Comparison of ENCODE assay signal across 32 cellular contexts in genomic region chrX:42188730-42189129, GRCh38.
"Had no signal": no experiment of that assay in that cellular context is flagged by ENCODE, and none has a peak within 500 bp of the region (broad histone marks: within the 10 kb centered on the region; RNA-seq: fewer than 3 reads in every experiment).

No MANE protein-coding gene starts in this region.

- H3K4me1 Mint-ChIP-seq: activated CD4-positive, alpha-beta T cell treated with anti-CD3 and anti-CD28 coated beads for 36 hours; activated CD4-positive, alpha-beta T cell treated with anti-CD3 and anti-CD28 coated beads, Interleukin-2, amount 10 ng/mL, durations not matched to agents 24 days and 14 days; activated CD8-positive, alpha-beta memory T cell treated with anti-CD3 and anti-CD28 coated beads, Interleukin-2, amount 10 ng/mL, durations not matched to agents 7 days and 5 days; activated naive CD4-positive, alpha-beta T cell treated with anti-CD3 and anti-CD28 coated beads, Interleukin-2, amount 50 U/mL, for 24 hours had no signal

- H3K4me3 ChIP-seq: adrenal gland, esophagus squamous epithelium, gastroesophageal sphincter, heart right ventricle had no signal

- H3K9me3 ChIP-seq: adrenal gland, esophagus squamous epithelium, gastroesophageal sphincter had no signal

- H3K4me1 ChIP-seq: adrenal gland, esophagus squamous epithelium, gastroesophageal sphincter, heart right ventricle had no signal

- H3K4me3 Mint-ChIP-seq: activated CD4-positive, alpha-beta memory T cell treated with anti-CD3 and anti-CD28 coated beads for 36 hours; activated CD4-positive, alpha-beta T cell treated with anti-CD3 and anti-CD28 coated beads for 36 hours; activated CD4-positive, alpha-beta T cell treated with anti-CD3 and anti-CD28 coated beads, Interleukin-2, amount 10 ng/mL, durations not matched to agents 24 days and 14 days; activated CD8-positive, alpha-beta memory T cell treated with anti-CD3 and anti-CD28 coated beads, Interleukin-2, amount 10 ng/mL, durations not matched to agents 7 days and 5 days; activated CD8-positive, alpha-beta T cell treated with anti-CD3 and anti-CD28 coated beads, Interleukin-2, amount 10 ng/mL, durations not matched to agents 7 days and 5 days; activated naive CD4-positive, alpha-beta T cell treated with anti-CD3 and anti-CD28 coated beads for 36 hours; activated naive CD4-positive, alpha-beta T cell treated with anti-CD3 and anti-CD28 coated beads, Interleukin-2, amount 50 U/mL, for 24 hours; activated naive CD8-positive, alpha-beta T cell treated with anti-CD3 and anti-CD28 coated beads for 36 hours; activated naive CD8-positive, alpha-beta T cell treated with anti-CD3 and anti-CD28 coated beads, Interleukin-2, amount 50 U/mL, for 24 hours; activated T-helper 1 cell treated with anti-CD3 and anti-CD28 coated beads, Interleukin-12 subunit alpha, Interleukin-12 subunit beta, Interleukin-2, Interleukin-4 antibody, amounts not matched to agents 30 ng/mL and 10 ng/mL and 1 ng/mL, durations not matched to agents 14 hours and 24 hours and 36 hours; effector memory CD8-positive, alpha-beta T cell had no signal

- H3K27me3 Mint-ChIP-seq: activated CD4-positive, alpha-beta memory T cell treated with anti-CD3 and anti-CD28 coated beads for 36 hours; activated CD4-positive, alpha-beta T cell treated with anti-CD3 and anti-CD28 coated beads for 36 hours; activated CD4-positive, alpha-beta T cell treated with anti-CD3 and anti-CD28 coated beads, Interleukin-2, amount 10 ng/mL, durations not matched to agents 24 days and 14 days; activated CD8-positive, alpha-beta memory T cell treated with anti-CD3 and anti-CD28 coated beads, Interleukin-2, amount 10 ng/mL, durations not matched to agents 7 days and 5 days; activated naive CD4-positive, alpha-beta T cell treated with anti-CD3 and anti-CD28 coated beads, Interleukin-2, amount 50 U/mL, for 24 hours; activated naive CD8-positive, alpha-beta T cell treated with anti-CD3 and anti-CD28 coated beads for 36 hours; activated naive CD8-positive, alpha-beta T cell treated with anti-CD3 and anti-CD28 coated beads, Interleukin-2, amount 50 U/mL, for 24 hours; effector memory CD8-positive, alpha-beta T cell had no signal

- FAIRE-seq: colon had no signal

- H3K36me3 Mint-ChIP-seq: activated CD4-positive, alpha-beta memory T cell treated with anti-CD3 and anti-CD28 coated beads for 36 hours; activated naive CD4-positive, alpha-beta T cell treated with anti-CD3 and anti-CD28 coated beads, Interleukin-2, amount 50 U/mL, for 24 hours; activated naive CD8-positive, alpha-beta T cell treated with anti-CD3 and anti-CD28 coated beads for 36 hours had no signal

- H3K27ac Mint-ChIP-seq: activated CD4-positive, alpha-beta memory T cell treated with anti-CD3 and anti-CD28 coated beads for 36 hours; activated CD4-positive, alpha-beta T cell treated with anti-CD3 and anti-CD28 coated beads for 36 hours; activated CD4-positive, alpha-beta T cell treated with anti-CD3 and anti-CD28 coated beads, Interleukin-2, amount 10 ng/mL, durations not matched to agents 24 days and 14 days; activated CD8-positive, alpha-beta memory T cell treated with anti-CD3 and anti-CD28 coated beads, Interleukin-2, amount 10 ng/mL, durations not matched to agents 7 days and 5 days; activated CD8-positive, alpha-beta T cell treated with anti-CD3 and anti-CD28 coated beads, Interleukin-2, amount 10 ng/mL, durations not matched to agents 7 days and 5 days; activated naive CD4-positive, alpha-beta T cell treated with anti-CD3 and anti-CD28 coated beads for 36 hours; activated naive CD4-positive, alpha-beta T cell treated with anti-CD3 and anti-CD28 coated beads, Interleukin-2, amount 50 U/mL, for 24 hours; activated naive CD8-positive, alpha-beta T cell treated with anti-CD3 and anti-CD28 coated beads for 36 hours; activated naive CD8-positive, alpha-beta T cell treated with anti-CD3 and anti-CD28 coated beads, Interleukin-2, amount 50 U/mL, for 24 hours; activated T-helper 1 cell treated with anti-CD3 and anti-CD28 coated beads, Interleukin-12 subunit alpha, Interleukin-12 subunit beta, Interleukin-2, Interleukin-4 antibody, amounts not matched to agents 30 ng/mL and 10 ng/mL and 1 ng/mL, durations not matched to agents 14 hours and 24 hours and 36 hours; activated T-helper 2 cell treated with anti-CD3 and anti-CD28 coated beads, Interferon-gamma antibody, Interleukin-2, Interleukin-4, amounts not matched to agents 10 μg/mL and 5 μg/mL and 100 μg/mL, durations not matched to agents 14 hours and 24 hours and 36 hours; effector memory CD8-positive, alpha-beta T cell had no signal

- H3K36me3 ChIP-seq: adrenal gland, esophagus squamous epithelium, gastroesophageal sphincter, heart right ventricle had no signal

- H3K27me3 ChIP-seq: adrenal gland, esophagus squamous epithelium, gastroesophageal sphincter had no signal

- H3K9me3 Mint-ChIP-seq: activated naive CD4-positive, alpha-beta T cell treated with anti-CD3 and anti-CD28 coated beads, Interleukin-2, amount 50 U/mL, for 24 hours; effector memory CD8-positive, alpha-beta T cell had no signal

- DNase-seq: activated CD4-positive, alpha-beta memory T cell treated with anti-CD3 and anti-CD28 coated beads for 36 hours; activated CD4-positive, alpha-beta T cell treated with anti-CD3 and anti-CD28 coated beads for 36 hours; activated CD4-positive, alpha-beta T cell treated with anti-CD3 and anti-CD28 coated beads, Interleukin-2, amount 10 ng/mL, durations not matched to agents 24 days and 14 days; activated CD4-positive, CD25-positive, alpha-beta regulatory T cell; activated CD4-positive, CD25-positive, alpha-beta regulatory T cell treated with anti-CD3 and anti-CD28 coated beads, Interleukin-2, amount 50 U/mL, for 72 hours; activated CD8-positive, alpha-beta memory T cell treated with anti-CD3 and anti-CD28 coated beads, Interleukin-2, amount 10 ng/mL, durations not matched to agents 7 days and 5 days; activated CD8-positive, alpha-beta memory T cell treated with anti-CD3 and anti-CD28 coated beads, Interleukin-2, amount 50 U/mL, for 4 hours; activated CD8-positive, alpha-beta T cell treated with anti-CD3 and anti-CD28 coated beads, Interleukin-2, amount 10 ng/mL, durations not matched to agents 7 days and 5 days; activated effector memory CD4-positive, alpha-beta T cell treated with anti-CD3 and anti-CD28 coated beads, Interleukin-2, amount 50 U/mL, for 16 hours; activated naive CD4-positive, alpha-beta T cell treated with anti-CD3 and anti-CD28 coated beads for 36 hours; activated naive CD8-positive, alpha-beta T cell treated with anti-CD3 and anti-CD28 coated beads for 36 hours; activated naive CD8-positive, alpha-beta T cell treated with anti-CD3 and anti-CD28 coated beads, Interleukin-2, amount 50 U/mL, for 24 hours; activated T-cell treated with anti-CD3 and anti-CD28 coated beads, Interleukin-2, amount 50 U/mL, for 1 hour; activated T-cell treated with anti-CD3 and anti-CD28 coated beads, Interleukin-2, amount 50 U/mL, for 48 hours; adrenal gland; amygdala; aorta; caudate nucleus; cortex of kidney; dermis blood vessel endothelial cell; effector CD4-positive, alpha-beta T cell; effector memory CD8-positive, alpha-beta T cell; erythroblast; esophagus squamous epithelium; foreskin melanocyte; heart right ventricle; T-helper 2 cell had no signal

- ATAC-seq: activated CD4-positive, alpha-beta T cell treated with anti-CD3 and anti-CD28 coated beads for 36 hours; activated CD8-positive, alpha-beta memory T cell treated with anti-CD3 and anti-CD28 coated beads, Interleukin-2, amount 10 ng/mL, durations not matched to agents 7 days and 5 days; activated CD8-positive, alpha-beta T cell treated with anti-CD3 and anti-CD28 coated beads, Interleukin-2, amount 10 ng/mL, durations not matched to agents 7 days and 5 days; activated naive CD8-positive, alpha-beta T cell treated with anti-CD3 and anti-CD28 coated beads, Interleukin-2, amount 50 U/mL, for 24 hours; effector memory CD8-positive, alpha-beta T cell; gastroesophageal sphincter; heart right ventricle had no signal

- H3K27ac ChIP-seq: adrenal gland, esophagus squamous epithelium, gastroesophageal sphincter, heart right ventricle had no signal
